In the genomic region with DNA sequence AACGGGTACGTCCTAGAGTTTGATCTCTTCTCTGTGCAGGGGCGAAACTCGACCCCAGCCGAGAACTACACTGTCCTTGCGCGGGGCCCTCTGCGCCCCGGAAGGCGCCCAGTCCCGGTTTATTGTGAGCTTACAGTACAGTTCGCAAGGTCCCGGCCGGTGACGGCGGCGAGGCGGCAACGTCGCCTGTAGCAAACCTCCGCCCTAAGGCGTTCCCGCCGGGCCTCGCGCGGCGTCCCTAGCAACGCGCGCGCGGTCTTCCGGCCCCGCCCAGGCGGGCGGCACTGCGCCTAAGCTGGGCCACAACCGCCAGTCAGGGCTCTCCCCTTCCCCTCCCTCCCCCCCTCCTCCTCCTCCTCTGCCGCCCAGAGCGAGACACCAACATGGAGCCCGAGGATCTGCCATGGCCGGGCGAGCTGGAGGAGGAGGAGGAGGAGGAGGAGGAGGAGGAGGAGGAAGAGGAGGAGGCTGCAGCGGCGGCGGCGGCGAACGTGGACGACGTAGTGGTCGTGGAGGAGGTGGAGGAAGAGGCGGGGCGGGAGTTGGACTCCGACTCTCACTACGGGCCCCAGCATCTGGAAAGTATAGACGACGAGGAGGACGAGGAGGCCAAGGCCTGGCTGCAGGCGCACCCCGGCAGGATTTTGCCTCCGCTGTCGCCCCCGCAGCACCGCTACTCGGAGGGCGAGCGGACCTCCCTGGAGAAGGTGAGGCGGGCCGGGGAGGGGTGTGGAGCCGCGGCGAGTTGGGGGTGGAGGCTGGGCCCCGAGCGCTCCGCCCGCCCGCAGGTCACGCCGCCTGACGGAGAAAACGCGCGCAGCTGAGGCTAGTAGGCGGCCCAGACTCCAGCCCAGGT, we compare ENCODE assay signal across 1 cellular context.
TF ChIP-seq lines count a peak whose summit lies in the region.

A gene with protein sequence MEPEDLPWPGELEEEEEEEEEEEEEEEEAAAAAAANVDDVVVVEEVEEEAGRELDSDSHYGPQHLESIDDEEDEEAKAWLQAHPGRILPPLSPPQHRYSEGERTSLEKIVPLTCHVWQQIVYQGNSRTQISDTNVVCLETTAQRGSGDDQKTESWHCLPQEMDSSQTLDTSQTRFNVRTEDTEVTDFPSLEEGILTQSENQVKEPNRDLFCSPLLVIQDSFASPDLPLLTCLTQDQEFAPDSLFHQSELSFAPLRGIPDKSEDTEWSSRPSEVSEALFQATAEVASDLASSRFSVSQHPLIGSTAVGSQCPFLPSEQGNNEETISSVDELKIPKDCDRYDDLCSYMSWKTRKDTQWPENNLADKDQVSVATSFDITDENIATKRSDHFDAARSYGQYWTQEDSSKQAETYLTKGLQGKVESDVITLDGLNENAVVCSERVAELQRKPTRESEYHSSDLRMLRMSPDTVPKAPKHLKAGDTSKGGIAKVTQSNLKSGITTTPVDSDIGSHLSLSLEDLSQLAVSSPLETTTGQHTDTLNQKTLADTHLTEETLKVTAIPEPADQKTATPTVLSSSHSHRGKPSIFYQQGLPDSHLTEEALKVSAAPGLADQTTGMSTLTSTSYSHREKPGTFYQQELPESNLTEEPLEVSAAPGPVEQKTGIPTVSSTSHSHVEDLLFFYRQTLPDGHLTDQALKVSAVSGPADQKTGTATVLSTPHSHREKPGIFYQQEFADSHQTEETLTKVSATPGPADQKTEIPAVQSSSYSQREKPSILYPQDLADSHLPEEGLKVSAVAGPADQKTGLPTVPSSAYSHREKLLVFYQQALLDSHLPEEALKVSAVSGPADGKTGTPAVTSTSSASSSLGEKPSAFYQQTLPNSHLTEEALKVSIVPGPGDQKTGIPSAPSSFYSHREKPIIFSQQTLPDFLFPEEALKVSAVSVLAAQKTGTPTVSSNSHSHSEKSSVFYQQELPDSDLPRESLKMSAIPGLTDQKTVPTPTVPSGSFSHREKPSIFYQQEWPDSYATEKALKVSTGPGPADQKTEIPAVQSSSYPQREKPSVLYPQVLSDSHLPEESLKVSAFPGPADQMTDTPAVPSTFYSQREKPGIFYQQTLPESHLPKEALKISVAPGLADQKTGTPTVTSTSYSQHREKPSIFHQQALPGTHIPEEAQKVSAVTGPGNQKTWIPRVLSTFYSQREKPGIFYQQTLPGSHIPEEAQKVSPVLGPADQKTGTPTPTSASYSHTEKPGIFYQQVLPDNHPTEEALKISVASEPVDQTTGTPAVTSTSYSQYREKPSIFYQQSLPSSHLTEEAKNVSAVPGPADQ (N-terminal part only) (plus strand): TSS at position 351 of the 856 bp plus-strand sequence. CDS start 33 bp downstream, at position 384.

TF ChIP-seq in HepG2, 621 proteins besides CTCF, POLR2A, EP300 and RAD21 (continued from another document and continues in another):
- TF ChIP-seq HNF1B (CRISPR knock-in tag; IDR thresholded peaks at IDR 0.05) (peak; percentile 78; the same call in 1 of the 2 replicates), MAZ (IDR thresholded peaks at IDR 0.05; ENCODE audit: borderline replicate concordance, low read depth, low read length) (peak; percentile 50; the same call in 1 of the 2 replicates), MAZ (CRISPR knock-in tag; IDR thresholded peaks at IDR 0.05; ENCODE audit: low read depth) (peak; percentile 95; the same call in 1 of the 2 replicates), NCOA5 (CRISPR knock-in tag; IDR thresholded peaks at IDR 0.05) (no peak), NCOR1 (IDR thresholded peaks at IDR 0.05; ENCODE audit: borderline replicate concordance, low read length) (peak; percentile 39; the same call in 1 of the 2 replicates), BRCA1 (CRISPR knock-in tag; IDR thresholded peaks at IDR 0.05) (no peak), ZNF331 (CRISPR knock-in tag; IDR thresholded peaks at IDR 0.05) (peak; percentile 74; the same call in 1 of the 2 replicates), PCBP2 (optimal IDR thresholded peaks at IDR 0.05; ENCODE audit: low read depth, low read length, poor library complexity, severe bottlenecking) (no peak), ZBTB14 (CRISPR knock-in tag; IDR thresholded peaks at IDR 0.05) (peak; percentile 17; the same call in 1 of the 2 replicates), ARNT (IDR thresholded peaks at IDR 0.05) (no peak), EHMT2 (IDR thresholded peaks at IDR 0.05; ENCODE audit: borderline replicate concordance, low read depth, low read length) (no peak), ZNF572 (CRISPR knock-in tag; IDR thresholded peaks at IDR 0.05) (no peak), RFX1 (IDR thresholded peaks at IDR 0.05) (peak; percentile 77), ATF7 (IDR thresholded peaks at IDR 0.05) (no peak), ATF7 (CRISPR knock-in tag; IDR thresholded peaks at IDR 0.05) (no peak; the same call in 1 of the 2 replicates), ZNF12 (CRISPR knock-in tag; IDR thresholded peaks at IDR 0.05) (peak; percentile 60; the same call in 1 of the 2 replicates), NFIC (IDR thresholded peaks at IDR 0.05; ENCODE audit: low read length) (no peak), FOXC1 (CRISPR knock-in tag; IDR thresholded peaks at IDR 0.05; ENCODE audit: borderline replicate concordance) (no peak; the same call in none of the 2 replicates), ZNF235 (CRISPR knock-in tag; IDR thresholded peaks at IDR 0.05; ENCODE audit: borderline replicate concordance) (peak; percentile 83; the same call in 1 of the 2 replicates), ZNF138 (CRISPR knock-in tag; IDR thresholded peaks at IDR 0.05; ENCODE audit: low read depth) (peak; percentile 90; the same call in 1 of the 2 replicates), SNAI1 (CRISPR knock-in tag; IDR thresholded peaks at IDR 0.05; ENCODE audit: borderline replicate concordance) (no peak), KLF16 (CRISPR knock-in tag; IDR thresholded peaks at IDR 0.05) (peak in 1 of 2 experiments; percentile 73; a peak in 1 of 4 replicates), ZNF546 (CRISPR knock-in tag; conservative IDR thresholded peaks at IDR 0.05) (0 out of 2 replicates have a peak, but pooled peaks have one; percentile 37), ZNF275 (CRISPR knock-in tag; IDR thresholded peaks at IDR 0.05; ENCODE audit: borderline replicate concordance) (no peak; the same call in 1 of the 2 replicates), RXRB (CRISPR knock-in tag; IDR thresholded peaks at IDR 0.05; ENCODE audit: borderline replicate concordance) (peak; percentile 25; the same call in 1 of the 2 replicates), ZNF501 (CRISPR knock-in tag; IDR thresholded peaks at IDR 0.05) (no peak), ZNF33A (CRISPR knock-in tag; IDR thresholded peaks at IDR 0.05; ENCODE audit: borderline replicate concordance) (no peak), SP2 (CRISPR knock-in tag; IDR thresholded peaks at IDR 0.05) (peak; percentile 50), E2F2 (CRISPR knock-in tag; IDR thresholded peaks at IDR 0.05; ENCODE audit: borderline replicate concordance) (0 out of 2 replicates have a peak, but pooled peaks have one; percentile 57), HNRNPL (IDR thresholded peaks at IDR 0.05; ENCODE audit: low read depth, low read length) (no peak)
- TF ChIP-seq, protein P1, sequence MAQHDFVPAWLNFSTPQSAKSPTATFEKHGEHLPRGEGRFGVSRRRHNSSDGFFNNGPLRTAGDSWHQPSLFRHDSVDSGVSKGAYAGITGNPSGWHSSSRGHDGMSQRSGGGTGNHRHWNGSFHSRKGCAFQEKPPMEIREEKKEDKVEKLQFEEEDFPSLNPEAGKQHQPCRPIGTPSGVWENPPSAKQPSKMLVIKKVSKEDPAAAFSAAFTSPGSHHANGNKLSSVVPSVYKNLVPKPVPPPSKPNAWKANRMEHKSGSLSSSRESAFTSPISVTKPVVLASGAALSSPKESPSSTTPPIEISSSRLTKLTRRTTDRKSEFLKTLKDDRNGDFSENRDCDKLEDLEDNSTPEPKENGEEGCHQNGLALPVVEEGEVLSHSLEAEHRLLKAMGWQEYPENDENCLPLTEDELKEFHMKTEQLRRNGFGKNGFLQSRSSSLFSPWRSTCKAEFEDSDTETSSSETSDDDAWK (CRISPR knock-in tag; IDR thresholded peaks at IDR 0.05) = no peak
- TF ChIP-seq, protein P2, sequence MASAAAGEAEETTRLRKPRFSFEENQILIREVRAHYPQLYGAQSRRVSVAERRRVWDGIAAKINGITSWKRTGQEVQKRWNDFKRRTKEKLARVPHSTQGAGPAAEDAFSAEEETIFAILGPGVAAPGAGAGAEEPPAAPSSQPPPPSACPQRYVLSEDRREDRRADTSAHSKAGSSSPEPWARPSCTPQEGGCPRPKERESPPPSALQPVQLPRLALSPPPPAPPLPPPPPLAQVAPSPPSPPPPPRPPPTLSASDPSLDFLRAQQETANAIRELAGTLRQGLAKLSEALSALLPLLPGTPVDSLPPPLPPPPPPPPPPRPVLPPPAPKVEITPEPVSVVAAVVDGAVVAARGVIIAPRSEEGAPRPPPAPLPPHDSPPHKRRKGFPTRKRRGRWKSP (CRISPR knock-in tag; IDR thresholded peaks at IDR 0.05) = peak; percentile 33
- TF ChIP-seq, protein P3, sequence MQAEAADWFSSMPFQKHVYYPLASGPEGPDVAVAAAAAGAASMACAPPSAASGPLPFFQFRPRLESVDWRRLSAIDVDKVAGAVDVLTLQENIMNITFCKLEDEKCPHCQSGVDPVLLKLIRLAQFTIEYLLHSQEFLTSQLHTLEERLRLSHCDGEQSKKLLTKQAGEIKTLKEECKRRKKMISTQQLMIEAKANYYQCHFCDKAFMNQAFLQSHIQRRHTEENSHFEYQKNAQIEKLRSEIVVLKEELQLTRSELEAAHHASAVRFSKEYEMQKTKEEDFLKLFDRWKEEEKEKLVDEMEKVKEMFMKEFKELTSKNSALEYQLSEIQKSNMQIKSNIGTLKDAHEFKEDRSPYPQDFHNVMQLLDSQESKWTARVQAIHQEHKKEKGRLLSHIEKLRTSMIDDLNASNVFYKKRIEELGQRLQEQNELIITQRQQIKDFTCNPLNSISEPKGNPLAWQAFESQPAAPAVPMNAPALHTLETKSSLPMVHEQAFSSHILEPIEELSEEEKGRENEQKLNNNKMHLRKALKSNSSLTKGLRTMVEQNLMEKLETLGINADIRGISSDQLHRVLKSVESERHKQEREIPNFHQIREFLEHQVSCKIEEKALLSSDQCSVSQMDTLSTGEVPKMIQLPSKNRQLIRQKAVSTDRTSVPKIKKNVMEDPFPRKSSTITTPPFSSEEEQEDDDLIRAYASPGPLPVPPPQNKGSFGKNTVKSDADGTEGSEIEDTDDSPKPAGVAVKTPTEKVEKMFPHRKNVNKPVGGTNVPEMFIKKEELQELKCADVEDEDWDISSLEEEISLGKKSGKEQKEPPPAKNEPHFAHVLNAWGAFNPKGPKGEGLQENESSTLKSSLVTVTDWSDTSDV (CRISPR knock-in tag; IDR thresholded peaks at IDR 0.05) = no peak; the same call in none of the 2 replicates
- TF ChIP-seq, protein P4, sequence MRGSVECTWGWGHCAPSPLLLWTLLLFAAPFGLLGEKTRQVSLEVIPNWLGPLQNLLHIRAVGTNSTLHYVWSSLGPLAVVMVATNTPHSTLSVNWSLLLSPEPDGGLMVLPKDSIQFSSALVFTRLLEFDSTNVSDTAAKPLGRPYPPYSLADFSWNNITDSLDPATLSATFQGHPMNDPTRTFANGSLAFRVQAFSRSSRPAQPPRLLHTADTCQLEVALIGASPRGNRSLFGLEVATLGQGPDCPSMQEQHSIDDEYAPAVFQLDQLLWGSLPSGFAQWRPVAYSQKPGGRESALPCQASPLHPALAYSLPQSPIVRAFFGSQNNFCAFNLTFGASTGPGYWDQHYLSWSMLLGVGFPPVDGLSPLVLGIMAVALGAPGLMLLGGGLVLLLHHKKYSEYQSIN (CRISPR knock-in tag; IDR thresholded peaks at IDR 0.05; ENCODE audit: borderline replicate concordance) = no peak
- TF ChIP-seq, protein P5, sequence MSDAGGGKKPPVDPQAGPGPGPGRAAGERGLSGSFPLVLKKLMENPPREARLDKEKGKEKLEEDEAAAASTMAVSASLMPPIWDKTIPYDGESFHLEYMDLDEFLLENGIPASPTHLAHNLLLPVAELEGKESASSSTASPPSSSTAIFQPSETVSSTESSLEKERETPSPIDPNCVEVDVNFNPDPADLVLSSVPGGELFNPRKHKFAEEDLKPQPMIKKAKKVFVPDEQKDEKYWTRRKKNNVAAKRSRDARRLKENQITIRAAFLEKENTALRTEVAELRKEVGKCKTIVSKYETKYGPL (CRISPR knock-in tag; IDR thresholded peaks at IDR 0.05) = no peak
